8 cellular contexts compared by ENCODE assay signal in the genomic region with DNA sequence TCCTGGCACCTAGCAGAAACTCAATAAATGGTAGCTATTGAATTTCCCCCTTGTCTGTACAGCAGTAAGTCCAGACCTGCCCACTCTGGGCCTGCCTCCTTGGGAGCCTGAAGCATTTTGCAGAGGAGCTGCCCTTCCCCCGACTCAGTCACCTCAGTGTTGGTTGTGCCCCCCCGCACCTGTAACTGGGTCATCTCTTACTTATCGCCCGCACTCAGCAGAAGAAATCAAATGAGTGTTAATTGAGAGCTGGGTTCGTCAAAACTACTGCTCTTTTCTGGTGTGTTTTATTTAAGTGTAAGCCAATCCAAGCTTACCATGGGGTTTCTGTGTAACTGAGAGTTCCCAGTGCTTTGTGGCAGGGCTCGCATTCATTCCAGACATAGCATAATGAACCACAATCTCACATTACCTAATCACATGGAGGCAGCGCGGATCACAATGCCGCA.
DNase-seq lines count a peak whose midpoint lies in the region; ATAC-seq, FAIRE-seq and TF ChIP-seq lines count a peak whose summit lies in the region.
"Not testable (repeated sequence)": the region's sequence is repeated elsewhere in the genome, so short reads cannot be mapped to it uniquely, and the experiment has no call there.

No MANE protein-coding gene starts in this region.

- TF ChIP-seq CTCF in AG10803 (conservative IDR thresholded peaks at IDR 0.05; ENCODE audit: low read length); astrocyte (IDR thresholded peaks at IDR 0.05; ENCODE audit: insufficient read depth, low read depth, low read length); choroid plexus epithelial cell (conservative IDR thresholded peaks at IDR 0.05; ENCODE audit: low read depth, low read length); gastrocnemius medialis (IDR thresholded peaks at IDR 0.05 in 4 of 5, conservative IDR thresholded peaks at IDR 0.05 in 1 of 5): not testable (repeated sequence)

- H3K23ac ChIP-seq in mesenchymal stem cell (ENCODE audit: low read length in 2 of 2): not testable (repeated sequence)

- H4K20me1 ChIP-seq in astrocyte (ENCODE audit: insufficient read depth, low read length): not testable (repeated sequence)

- intact Hi-C loops in gastrocnemius medialis (cut with DNase I; ENCODE audit: low total_unique reads): not testable (repeated sequence)

- H2BK5ac ChIP-seq in mesenchymal stem cell (ENCODE audit: low read depth, low read length, poor library complexity, severe bottlenecking): not testable (repeated sequence)

- 89% methylated on average over 4 of the region's 9 CpGs for WGBS in mesenchymal stem cell

- not testable (repeated sequence) for H3K4me1 ChIP-seq in SJSA1 (replicated peaks); astrocyte (ENCODE audit: insufficient read depth, low read length); mesenchymal stem cell (ENCODE audit: control insufficient read depth, insufficient read depth, low read depth, low read length)
- peaks cover 11 to 12% of the 10 kb centered on the region in 2 donors for H3K4me1 ChIP-seq in gastrocnemius medialis

- H3K27ac Mint-ChIP-seq in astrocyte (ENCODE audit: unreplicated experiment): peak overlapping the region; percentile 98

- peak overlapping the region; percentile 89 for H3K27ac ChIP-seq in SJSA1
- H3K27ac ChIP-seq in astrocyte (ENCODE audit: low read depth, low read length): peak overlapping the region; percentile 75
- H3K27ac ChIP-seq in mesenchymal stem cell (ENCODE audit: low read length, poor library complexity, severe bottlenecking): peak overlapping the region; percentile 68
- H3K27ac ChIP-seq in gastrocnemius medialis: peak overlapping the region; percentile 64 to 72 (median 71)

- DNase-seq in AG10803 (ENCODE audit: low read depth): peak; percentile 77
- DNase-seq in LHCN-M2 (ENCODE audit: low read depth): peak; percentile 69
- peak; percentile 59 to 87 for DNase-seq in SJSA1 (ENCODE audit: low read depth in 1 of 2, low spot score in 2 of 2)
- peak; percentile 82 for DNase-seq in astrocyte (ENCODE audit: low read depth)
- DNase-seq in choroid plexus epithelial cell (ENCODE audit: low read depth): peak; percentile 72
- peak; percentile 71 for DNase-seq in foreskin melanocyte
- peak; percentile 51 for DNase-seq in mesenchymal stem cell
- DNase-seq in gastrocnemius medialis: not testable (repeated sequence)

- not testable (repeated sequence) for H3K79me2 ChIP-seq in astrocyte (ENCODE audit: insufficient read depth, low read length)

- H3K14ac ChIP-seq in mesenchymal stem cell (ENCODE audit: low read length in 2 of 2): not testable (repeated sequence)

- not testable (repeated sequence) for H3K4me3 Mint-ChIP-seq in astrocyte (ENCODE audit: unreplicated experiment)

- H3K18ac ChIP-seq in mesenchymal stem cell (ENCODE audit: low read depth in 1 of 2, low read length in 2 of 2): not testable (repeated sequence)

- H2BK12ac ChIP-seq in mesenchymal stem cell (ENCODE audit: low read length in 2 of 2): not testable (repeated sequence)

- not testable (repeated sequence) for H2AK5ac ChIP-seq in mesenchymal stem cell (ENCODE audit: low read length, severe bottlenecking)

- H3K4ac ChIP-seq in mesenchymal stem cell (ENCODE audit: low read depth in 1 of 2, low read length in 2 of 2): not testable (repeated sequence)

- TF ChIP-seq POLR2A in gastrocnemius medialis (IDR thresholded peaks at IDR 0.05): not testable (repeated sequence)

- H3K36me3 ChIP-seq in SJSA1; astrocyte (ENCODE audit: insufficient read depth, low read length); mesenchymal stem cell (ENCODE audit: control insufficient read depth in 1 of 2, insufficient read depth in 2 of 2, low read depth in 1 of 2, low read length in 2 of 2); gastrocnemius medialis: not testable (repeated sequence)

- not testable (repeated sequence) for H3K27me3 Mint-ChIP-seq in astrocyte (ENCODE audit: low read depth, unreplicated experiment)

- not testable (repeated sequence) for H2AFZ ChIP-seq in astrocyte (ENCODE audit: low read depth, low read length); mesenchymal stem cell (ENCODE audit: low read depth, low read length)

- not testable (repeated sequence) for H3K9me3 ChIP-seq in SJSA1 (replicated peaks); astrocyte (ENCODE audit: insufficient read depth, low read depth, low read length); mesenchymal stem cell (ENCODE audit: control insufficient read depth, low read length); gastrocnemius medialis

- H2BK120ac ChIP-seq in mesenchymal stem cell (ENCODE audit: low read depth, low read length): not testable (repeated sequence)

- not testable (repeated sequence) for FAIRE-seq in astrocyte (lab: Jason Lieb, UNC)

- H3K4me2 ChIP-seq in astrocyte (ENCODE audit: low read length): peak overlapping the region; percentile 39
- H3K4me2 ChIP-seq in mesenchymal stem cell (ENCODE audit: low read length, poor library complexity, severe bottlenecking): not testable (repeated sequence)

- in situ Hi-C loops in gastrocnemius medialis (cut with MboI; ENCODE audit: low sequenced_read_pairs in 4 of 4): not testable (repeated sequence)

- ATAC-seq in gastrocnemius medialis: peak; percentile 87 to 88

- not testable (repeated sequence) for H3K9me3 Mint-ChIP-seq in astrocyte (ENCODE audit: unreplicated experiment)

- not testable (repeated sequence) for H3K27me3 ChIP-seq in SJSA1 (replicated peaks)
- H3K27me3 ChIP-seq in astrocyte (ENCODE audit: insufficient read depth, low read length): peaks cover 26% of the 10 kb centered on the region
- peaks cover 26 to 28% of the 10 kb centered on the region in 2 experiments for H3K27me3 ChIP-seq in mesenchymal stem cell (ENCODE audit: control insufficient read depth in 1 of 2, insufficient read depth in 1 of 2, low read length in 2 of 2)
- peaks cover 0 to 11% (median 0%) of the 10 kb centered on the region in 3 donors for H3K27me3 ChIP-seq in gastrocnemius medialis

- H3K4me1 Mint-ChIP-seq in astrocyte (ENCODE audit: low read depth, unreplicated experiment): not testable (repeated sequence)

- H3K79me1 ChIP-seq in mesenchymal stem cell (replicated peaks; ENCODE audit: low read length, poor library complexity, severe bottlenecking): not testable (repeated sequence)

- H4K91ac ChIP-seq in mesenchymal stem cell (ENCODE audit: low read length): not testable (repeated sequence)

- H4K8ac ChIP-seq in mesenchymal stem cell (ENCODE audit: low read length): not testable (repeated sequence)

- not testable (repeated sequence) for H3K4me3 ChIP-seq in AG10803 (ENCODE audit: low read length); SJSA1; astrocyte (ENCODE audit: insufficient read depth, low read depth, low read length); choroid plexus epithelial cell (ENCODE audit: low read depth, low read length); mesenchymal stem cell (ENCODE audit: insufficient read depth in 1 of 2, low read depth in 1 of 2, low read length in 2 of 2); gastrocnemius medialis

- not testable (repeated sequence) for H3K36me3 Mint-ChIP-seq in astrocyte (ENCODE audit: low read depth, unreplicated experiment)

- not testable (repeated sequence) for H2BK15ac ChIP-seq in mesenchymal stem cell (ENCODE audit: low read depth, poor library complexity, severe bottlenecking)

- H3K9ac ChIP-seq in astrocyte (ENCODE audit: low read length): peak overlapping the region; percentile 43
- H3K9ac ChIP-seq in mesenchymal stem cell (ENCODE audit: low read length): not testable (repeated sequence)
